17 cellular contexts compared by ENCODE assay signal in the genomic region with DNA sequence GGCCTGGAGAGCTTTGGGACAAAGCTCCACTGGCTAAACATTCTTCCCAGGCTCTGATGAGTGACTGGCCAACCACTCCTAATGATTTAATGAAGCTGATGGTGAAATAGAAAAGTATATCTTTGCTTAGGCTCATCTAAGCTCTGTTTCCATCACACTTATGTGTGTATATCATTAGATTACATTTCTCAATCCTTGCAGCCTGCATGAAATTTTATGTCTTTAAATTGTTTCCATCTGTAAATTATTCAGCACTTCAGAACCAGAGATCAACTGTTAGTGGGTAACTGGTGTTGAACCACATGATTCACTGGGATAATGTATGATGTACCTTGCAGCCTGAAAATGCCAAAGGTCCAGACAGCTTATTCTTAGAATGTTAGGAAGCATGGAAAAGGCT.
DNase-seq lines count a peak whose midpoint lies in the region; ATAC-seq and TF ChIP-seq lines count a peak whose summit lies in the region.
"Had no signal": no experiment of that assay in that cellular context is flagged by ENCODE, and none has a peak within 500 bp of the region (broad histone marks: within the 10 kb centered on the region; RNA-seq: fewer than 3 reads in every experiment).

No MANE protein-coding gene starts in this region.

- no peak for TF ChIP-seq POLR2A in gastrocnemius medialis (IDR thresholded peaks at IDR 0.05)

- peaks cover 2% of the 10 kb centered on the region for H3K9me3 Mint-ChIP-seq in neural crest cell
- H3K9me3 Mint-ChIP-seq: HFFc6 had no signal

- H3K9me3 ChIP-seq in gastrocnemius medialis, result no peaks in the 10 kb centered on the region
- no peaks in the 10 kb centered on the region for H3K9me3 ChIP-seq in tibial artery
- H3K9me3 ChIP-seq: BLaER1, Caco-2, HAP-1 had no signal

- H3K27me3 ChIP-seq in gastrocnemius medialis (no peaks in the 10 kb centered on the region), tibial artery (no peaks in the 10 kb centered on the region)

- H3K4me3 ChIP-seq in gastrocnemius medialis (no peak overlapping the region), tibial artery (no peak overlapping the region)
- H3K4me3 ChIP-seq: BLaER1, HAP-1 had no signal

- H3K4me1 Mint-ChIP-seq in neural crest cell, result no peaks in the 10 kb centered on the region
- H3K4me1 Mint-ChIP-seq: B cell; CD4-positive, CD25-positive, alpha-beta regulatory T cell had no signal

- H3K4me3 Mint-ChIP-seq in neural crest cell, result no peak overlapping the region
- H3K4me3 Mint-ChIP-seq: B cell; CD4-positive, CD25-positive, alpha-beta regulatory T cell; CD8-positive, alpha-beta T cell; HFFc6 had no signal

- TF ChIP-seq CTCF in neural crest cell (conservative IDR thresholded peaks at IDR 0.05), result no peak
- TF ChIP-seq CTCF in gastrocnemius medialis (IDR thresholded peaks at IDR 0.05 in 4 of 5, conservative IDR thresholded peaks at IDR 0.05 in 1 of 5), result no peak
- no peak for TF ChIP-seq CTCF in tibial artery (IDR thresholded peaks at IDR 0.05)

- peak; percentile 5 for DNase-seq in GM04503 (ENCODE audit: low read depth)
- DNase-seq in fibroblast of gingiva (ENCODE audit: low read depth), result peak; percentile 1
- no peak for DNase-seq in neural crest cell (ENCODE audit: low read depth, low spot score)
- no peak for DNase-seq in gastrocnemius medialis
- DNase-seq in tibial artery, result no peak
- DNase-seq: Caco-2; CD4-positive, CD25-positive, alpha-beta regulatory T cell; CD8-positive, alpha-beta T cell; DMS153; DND-41; GOT3; HFFc6 had no signal

- ATAC-seq in gastrocnemius medialis (no peak), HG02973 (IDR thresholded peaks at IDR 0.05; ENCODE audit: unreplicated experiment) (no peak)
- ATAC-seq: CD8-positive, alpha-beta T cell had no signal

- no peaks in the 10 kb centered on the region for H3K36me3 Mint-ChIP-seq in neural crest cell (ENCODE audit: low read depth)
- H3K36me3 Mint-ChIP-seq: CD4-positive, CD25-positive, alpha-beta regulatory T cell; CD8-positive, alpha-beta T cell had no signal

- H3K27ac Mint-ChIP-seq in neural crest cell (ENCODE audit: unreplicated experiment), result peak overlapping the region; percentile 9
- H3K27ac Mint-ChIP-seq: B cell; CD4-positive, CD25-positive, alpha-beta regulatory T cell; CD8-positive, alpha-beta T cell; HFFc6 had no signal

- in situ Hi-C loops in gastrocnemius medialis (cut with MboI; ENCODE audit: low sequenced_read_pairs in 4 of 4), result loop anchor here in 1 of 4 donors (25.0 kb wide), 1 partner anchor 89 kb away; no protein-coding TSS in a partner anchor

- no peaks in the 10 kb centered on the region for H3K4me1 ChIP-seq in gastrocnemius medialis
- H3K4me1 ChIP-seq in tibial artery, result no peaks in the 10 kb centered on the region
- H3K4me1 ChIP-seq: BLaER1, Caco-2, HAP-1 had no signal

- H3K27ac ChIP-seq in gastrocnemius medialis, result no peak overlapping the region
- H3K27ac ChIP-seq in tibial artery, result no peak overlapping the region
- H3K27ac ChIP-seq: BLaER1, C4-2B had no signal

- intact Hi-C loops in gastrocnemius medialis (cut with DNase I; ENCODE audit: low total_unique reads), result no loop called here
- intact Hi-C loops in tibial artery (cut with DNase I; ENCODE audit: low total_unique reads), result no loop called here

- no peaks in the 10 kb centered on the region for H3K27me3 Mint-ChIP-seq in neural crest cell (ENCODE audit: low read depth)

- H3K36me3 ChIP-seq in gastrocnemius medialis, result no peaks in the 10 kb centered on the region
- no peaks in the 10 kb centered on the region for H3K36me3 ChIP-seq in tibial artery
- H3K36me3 ChIP-seq: BLaER1, HAP-1 had no signal

Comparison
In these comparisons a context has a peak if more than half of its experiments do, and no peak if none do; other contexts are left out.
1. DNase-seq: peak in GM04503 (single experiment) and fibroblast of gingiva (single experiment); none in neural crest cell (single experiment), gastrocnemius medialis (0 of 2) and tibial artery (0 of 2).